16 cellular contexts compared by ENCODE assay signal in genomic region chr10:67438605-67439258, GRCh38.
"Had no signal": no experiment of that assay in that cellular context is flagged by ENCODE, and none has a peak within 500 bp of the region (broad histone marks: within the 10 kb centered on the region; RNA-seq: fewer than 3 reads in every experiment).

No MANE protein-coding gene starts in this region.

- H3K4me1 Mint-ChIP-seq: activated CD8-positive, alpha-beta memory T cell treated with anti-CD3 and anti-CD28 coated beads, Interleukin-2, amount 10 ng/mL, durations not matched to agents 7 days and 5 days; naive B cell had no signal

- DNase-seq: activated CD8-positive, alpha-beta memory T cell treated with anti-CD3 and anti-CD28 coated beads, Interleukin-2, amount 10 ng/mL, durations not matched to agents 7 days and 5 days; activated effector memory CD4-positive, alpha-beta T cell treated with Interleukin-2 at 50 U/mL for 16 hours; activated T-cell treated with anti-CD3 and anti-CD28 coated beads, Interleukin-2, amount 50 U/mL, for 24 hours; amniotic stem cell; body of pancreas; cerebellar nuclear complex; dermis blood vessel endothelial cell; erythroblast; lower lobe of right lung; midbrain; naive B cell; stimulated activated CD4-positive, alpha-beta T cell treated with anti-CD3 and anti-CD28 coated beads, Interleukin-15, amount 100 ng/mL, for 24 hours; stimulated activated CD4-positive, alpha-beta T cell treated with anti-CD3 and anti-CD28 coated beads, Interleukin-4, amount 100 ng/mL, for 4 hours; stomach; T-helper 2 cell had no signal

- H3K27me3 Mint-ChIP-seq: activated CD8-positive, alpha-beta memory T cell treated with anti-CD3 and anti-CD28 coated beads, Interleukin-2, amount 10 ng/mL, durations not matched to agents 7 days and 5 days; naive B cell had no signal

- H3K36me3 Mint-ChIP-seq: activated CD8-positive, alpha-beta memory T cell treated with anti-CD3 and anti-CD28 coated beads, Interleukin-2, amount 10 ng/mL, durations not matched to agents 7 days and 5 days had no signal

- H3K27ac Mint-ChIP-seq: activated CD8-positive, alpha-beta memory T cell treated with anti-CD3 and anti-CD28 coated beads, Interleukin-2, amount 10 ng/mL, durations not matched to agents 7 days and 5 days; activated naive CD4-positive, alpha-beta T cell treated with anti-CD3 and anti-CD28 coated beads, Interleukin-2, amount 50 U/mL, for 72 hours; activated T-cell treated with anti-CD3 and anti-CD28 coated beads, Interleukin-2, amount 50 U/mL, for 24 hours; naive B cell had no signal

- ATAC-seq: activated CD8-positive, alpha-beta memory T cell treated with anti-CD3 and anti-CD28 coated beads, Interleukin-2, amount 10 ng/mL, durations not matched to agents 7 days and 5 days; activated naive CD4-positive, alpha-beta T cell treated with anti-CD3 and anti-CD28 coated beads, Interleukin-2, amount 50 U/mL, for 72 hours; body of pancreas; lower lobe of right lung had no signal

- H3K4me3 Mint-ChIP-seq: activated CD8-positive, alpha-beta memory T cell treated with anti-CD3 and anti-CD28 coated beads, Interleukin-2, amount 10 ng/mL, durations not matched to agents 7 days and 5 days; activated T-cell treated with anti-CD3 and anti-CD28 coated beads, Interleukin-2, amount 50 U/mL, for 24 hours; naive B cell had no signal
